Comparison of ENCODE assay signal across 25 cellular contexts in genomic region chr15:51781506-51781905, GRCh38.
"Had no signal": no experiment of that assay in that cellular context is flagged by ENCODE, and none has a peak within 500 bp of the region (broad histone marks: within the 10 kb centered on the region; RNA-seq: fewer than 3 reads in every experiment).

No MANE protein-coding gene starts in this region.

- H3K4me3 Mint-ChIP-seq: memory B cell; naive thymus-derived CD4-positive, alpha-beta T cell; natural killer cell treated with Interleukin-12 subunit alpha and Interleukin-12 subunit beta and Interleukin-15 and Interleukin-18, amount 100 ng/mL, for 72 hours had no signal

- H3K9me3 Mint-ChIP-seq: natural killer cell treated with Interleukin-12 subunit alpha and Interleukin-12 subunit beta and Interleukin-15 and Interleukin-18, amount 100 ng/mL, for 72 hours had no signal

- DNase-seq: islet precursor cell; left ventricle myocardium inferior; midbrain; mucosa of descending colon; naive thymus-derived CD4-positive, alpha-beta T cell; ovary; right lobe of liver; stimulated activated CD4-positive, alpha-beta T cell treated with anti-CD3 and anti-CD28 coated beads, Interleukin-1b, Interleukin-23, amount 100 ng/mL, for 48 hours; stimulated activated CD4-positive, alpha-beta T cell treated with anti-CD3 and anti-CD28 coated beads, Interleukin-2, amount 100 ng/mL, for 48 hours; stimulated activated CD4-positive, alpha-beta T cell treated with anti-CD3 and anti-CD28 coated beads, Interleukin-4, amount 100 ng/mL, for 4 hours; stimulated activated CD8-positive, alpha-beta memory T cell treated with anti-CD3 and anti-CD28 coated beads, Interleukin-4, amount 100 ng/mL, for 48 hours; stimulated activated naive CD4-positive, alpha-beta T cell; stomach; testis; thyroid gland; transverse colon; upper lobe of left lung had no signal

- H3K27ac Mint-ChIP-seq: memory B cell; naive thymus-derived CD4-positive, alpha-beta T cell; natural killer cell treated with Interleukin-12 subunit alpha and Interleukin-12 subunit beta and Interleukin-15 and Interleukin-18, amount 100 ng/mL, for 72 hours; progenitor cell of endocrine pancreas had no signal

- H3K4me3 ChIP-seq: hepatocyte, left ventricle myocardium inferior, lung, mucosa of descending colon, ovary, right atrium auricular region, right lobe of liver, smooth muscle cell, stomach, testis, thyroid gland, transverse colon, upper lobe of left lung, vagina had no signal

- H3K27me3 Mint-ChIP-seq: memory B cell; naive thymus-derived CD4-positive, alpha-beta T cell; natural killer cell treated with Interleukin-12 subunit alpha and Interleukin-12 subunit beta and Interleukin-15 and Interleukin-18, amount 100 ng/mL, for 72 hours; progenitor cell of endocrine pancreas had no signal

- ATAC-seq: mucosa of descending colon; naive thymus-derived CD4-positive, alpha-beta T cell; natural killer cell treated with Interleukin-12 subunit alpha and Interleukin-12 subunit beta and Interleukin-15 and Interleukin-18, amount 100 ng/mL, for 72 hours; right lobe of liver had no signal
